Comparison of ENCODE assay signal across 2 cellular contexts in genomic region chr20:62177307-62177706, GRCh38.
TF ChIP-seq lines count a peak whose summit lies in the region.

No MANE protein-coding gene starts in this region.

TF ChIP-seq in liver, 16 proteins besides CTCF, POLR2A, EP300 and RAD21:
- TF ChIP-seq, protein P1, sequence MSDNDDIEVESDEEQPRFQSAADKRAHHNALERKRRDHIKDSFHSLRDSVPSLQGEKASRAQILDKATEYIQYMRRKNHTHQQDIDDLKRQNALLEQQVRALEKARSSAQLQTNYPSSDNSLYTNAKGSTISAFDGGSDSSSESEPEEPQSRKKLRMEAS (IDR thresholded peaks at IDR 0.05): peak; percentile 75
- TF ChIP-seq, protein P2, sequence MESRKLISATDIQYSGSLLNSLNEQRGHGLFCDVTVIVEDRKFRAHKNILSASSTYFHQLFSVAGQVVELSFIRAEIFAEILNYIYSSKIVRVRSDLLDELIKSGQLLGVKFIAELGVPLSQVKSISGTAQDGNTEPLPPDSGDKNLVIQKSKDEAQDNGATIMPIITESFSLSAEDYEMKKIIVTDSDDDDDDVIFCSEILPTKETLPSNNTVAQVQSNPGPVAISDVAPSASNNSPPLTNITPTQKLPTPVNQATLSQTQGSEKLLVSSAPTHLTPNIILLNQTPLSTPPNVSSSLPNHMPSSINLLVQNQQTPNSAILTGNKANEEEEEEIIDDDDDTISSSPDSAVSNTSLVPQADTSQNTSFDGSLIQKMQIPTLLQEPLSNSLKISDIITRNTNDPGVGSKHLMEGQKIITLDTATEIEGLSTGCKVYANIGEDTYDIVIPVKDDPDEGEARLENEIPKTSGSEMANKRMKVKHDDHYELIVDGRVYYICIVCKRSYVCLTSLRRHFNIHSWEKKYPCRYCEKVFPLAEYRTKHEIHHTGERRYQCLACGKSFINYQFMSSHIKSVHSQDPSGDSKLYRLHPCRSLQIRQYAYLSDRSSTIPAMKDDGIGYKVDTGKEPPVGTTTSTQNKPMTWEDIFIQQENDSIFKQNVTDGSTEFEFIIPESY (IDR thresholded peaks at IDR 0.05): no peak
- TF ChIP-seq EGR1 (IDR thresholded peaks at IDR 0.05; ENCODE audit: low read depth in 2 of 2) (peak in 1 of 2 donors; percentile 36), YY1 (IDR thresholded peaks at IDR 0.05) (peak; percentile 84), GABPA (IDR thresholded peaks at IDR 0.05 in 1 of 2, conservative IDR thresholded peaks at IDR 0.05 in 1 of 2) (peak in 1 of 2 donors; percentile 68), SP1 (IDR thresholded peaks at IDR 0.05) (peak; percentile 66), REST (IDR thresholded peaks at IDR 0.05) (peak; percentile 87), JUND (IDR thresholded peaks at IDR 0.05) (peak in 1 of 2 donors; percentile 32), TAF1 (conservative IDR thresholded peaks at IDR 0.05) (peak; percentile 68), HNF4G (IDR thresholded peaks at IDR 0.05) (no peak), RXRA (IDR thresholded peaks at IDR 0.05) (peak; percentile 53 to 79), ATF3 (IDR thresholded peaks at IDR 0.05) (no peak), FOXA1 (IDR thresholded peaks at IDR 0.05) (peak; percentile 56), HNF4A (conservative IDR thresholded peaks at IDR 0.05) (peak; percentile 45 to 68)

TF ChIP-seq in HepG2, 621 proteins besides CTCF, POLR2A, EP300 and RAD21:
- TF ChIP-seq ZNF10 (CRISPR knock-in tag; IDR thresholded peaks at IDR 0.05; ENCODE audit: borderline replicate concordance, low read depth) (no peak), ZC3H4 (CRISPR knock-in tag; IDR thresholded peaks at IDR 0.05; ENCODE audit: borderline replicate concordance) (no peak), ZNF337 (CRISPR knock-in tag; IDR thresholded peaks at IDR 0.05; ENCODE audit: borderline replicate concordance, low read depth) (no peak), TSC22D2 (CRISPR knock-in tag; IDR thresholded peaks at IDR 0.05; ENCODE audit: borderline replicate concordance) (no peak), ZBTB1 (CRISPR knock-in tag; IDR thresholded peaks at IDR 0.05; ENCODE audit: borderline replicate concordance) (no peak), EEA1 (CRISPR knock-in tag; IDR thresholded peaks at IDR 0.05; ENCODE audit: borderline replicate concordance) (no peak), ZNF703 (CRISPR knock-in tag; IDR thresholded peaks at IDR 0.05; ENCODE audit: borderline replicate concordance) (no peak), PHF21A (CRISPR knock-in tag; IDR thresholded peaks at IDR 0.05) (no peak), ZFP36L1 (CRISPR knock-in tag; IDR thresholded peaks at IDR 0.05) (no peak), ZNF407 (CRISPR knock-in tag; IDR thresholded peaks at IDR 0.05; ENCODE audit: not compliant biosample characterization) (no peak), ZNF317 (CRISPR knock-in tag; IDR thresholded peaks at IDR 0.05) (no peak), ZNF724P (CRISPR knock-in tag; IDR thresholded peaks at IDR 0.05; ENCODE audit: borderline replicate concordance) (no peak), TCF7L2 (IDR thresholded peaks at IDR 0.05; ENCODE audit: low read depth, low read length) (no peak), ZNF775 (CRISPR knock-in tag; IDR thresholded peaks at IDR 0.05; ENCODE audit: borderline replicate concordance) (no peak)
- TF ChIP-seq, protein P3, sequence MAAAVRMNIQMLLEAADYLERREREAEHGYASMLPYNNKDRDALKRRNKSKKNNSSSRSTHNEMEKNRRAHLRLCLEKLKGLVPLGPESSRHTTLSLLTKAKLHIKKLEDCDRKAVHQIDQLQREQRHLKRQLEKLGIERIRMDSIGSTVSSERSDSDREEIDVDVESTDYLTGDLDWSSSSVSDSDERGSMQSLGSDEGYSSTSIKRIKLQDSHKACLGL (CRISPR knock-in tag; IDR thresholded peaks at IDR 0.05): no peak
- TF ChIP-seq, protein P4, sequence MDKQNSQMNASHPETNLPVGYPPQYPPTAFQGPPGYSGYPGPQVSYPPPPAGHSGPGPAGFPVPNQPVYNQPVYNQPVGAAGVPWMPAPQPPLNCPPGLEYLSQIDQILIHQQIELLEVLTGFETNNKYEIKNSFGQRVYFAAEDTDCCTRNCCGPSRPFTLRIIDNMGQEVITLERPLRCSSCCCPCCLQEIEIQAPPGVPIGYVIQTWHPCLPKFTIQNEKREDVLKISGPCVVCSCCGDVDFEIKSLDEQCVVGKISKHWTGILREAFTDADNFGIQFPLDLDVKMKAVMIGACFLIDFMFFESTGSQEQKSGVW (CRISPR knock-in tag; IDR thresholded peaks at IDR 0.05; ENCODE audit: borderline replicate concordance): no peak
- TF ChIP-seq, protein P5, sequence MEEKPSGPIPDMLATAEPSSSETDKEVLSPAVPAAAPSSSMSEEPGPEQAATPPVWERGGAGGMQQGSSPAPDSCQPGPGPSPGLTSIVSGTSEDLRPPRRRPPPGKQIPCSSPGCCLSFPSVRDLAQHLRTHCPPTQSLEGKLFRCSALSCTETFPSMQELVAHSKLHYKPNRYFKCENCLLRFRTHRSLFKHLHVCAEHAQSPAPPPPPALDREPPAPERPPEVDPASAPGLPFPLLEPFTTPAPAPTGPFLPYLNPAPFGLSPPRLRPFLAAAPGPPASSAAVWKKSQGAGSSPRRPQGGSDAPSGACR (CRISPR knock-in tag; IDR thresholded peaks at IDR 0.05): no peak
- TF ChIP-seq, protein P6, sequence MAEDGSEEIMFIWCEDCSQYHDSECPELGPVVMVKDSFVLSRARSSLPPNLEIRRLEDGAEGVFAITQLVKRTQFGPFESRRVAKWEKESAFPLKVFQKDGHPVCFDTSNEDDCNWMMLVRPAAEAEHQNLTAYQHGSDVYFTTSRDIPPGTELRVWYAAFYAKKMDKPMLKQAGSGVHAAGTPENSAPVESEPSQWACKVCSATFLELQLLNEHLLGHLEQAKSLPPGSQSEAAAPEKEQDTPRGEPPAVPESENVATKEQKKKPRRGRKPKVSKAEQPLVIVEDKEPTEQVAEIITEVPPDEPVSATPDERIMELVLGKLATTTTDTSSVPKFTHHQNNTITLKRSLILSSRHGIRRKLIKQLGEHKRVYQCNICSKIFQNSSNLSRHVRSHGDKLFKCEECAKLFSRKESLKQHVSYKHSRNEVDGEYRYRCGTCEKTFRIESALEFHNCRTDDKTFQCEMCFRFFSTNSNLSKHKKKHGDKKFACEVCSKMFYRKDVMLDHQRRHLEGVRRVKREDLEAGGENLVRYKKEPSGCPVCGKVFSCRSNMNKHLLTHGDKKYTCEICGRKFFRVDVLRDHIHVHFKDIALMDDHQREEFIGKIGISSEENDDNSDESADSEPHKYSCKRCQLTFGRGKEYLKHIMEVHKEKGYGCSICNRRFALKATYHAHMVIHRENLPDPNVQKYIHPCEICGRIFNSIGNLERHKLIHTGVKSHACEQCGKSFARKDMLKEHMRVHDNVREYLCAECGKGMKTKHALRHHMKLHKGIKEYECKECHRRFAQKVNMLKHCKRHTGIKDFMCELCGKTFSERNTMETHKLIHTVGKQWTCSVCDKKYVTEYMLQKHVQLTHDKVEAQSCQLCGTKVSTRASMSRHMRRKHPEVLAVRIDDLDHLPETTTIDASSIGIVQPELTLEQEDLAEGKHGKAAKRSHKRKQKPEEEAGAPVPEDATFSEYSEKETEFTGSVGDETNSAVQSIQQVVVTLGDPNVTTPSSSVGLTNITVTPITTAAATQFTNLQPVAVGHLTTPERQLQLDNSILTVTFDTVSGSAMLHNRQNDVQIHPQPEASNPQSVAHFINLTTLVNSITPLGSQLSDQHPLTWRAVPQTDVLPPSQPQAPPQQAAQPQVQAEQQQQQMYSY (CRISPR knock-in tag; IDR thresholded peaks at IDR 0.05): no peak
